Comparison of ENCODE assay signal across 11 cellular contexts in genomic region chr1:228374711-228375577, GRCh38. TPM values are rescaled to one million over a fixed set of nuclear protein-coding genes. Genes with fewer than 3 reads are reported as not detected.
DNase-seq lines count a peak whose midpoint lies in the region; ATAC-seq and TF ChIP-seq lines count a peak whose summit lies in the region.
"Had no signal": no experiment of that assay in that cellular context is flagged by ENCODE, and none has a peak within 500 bp of the region (broad histone marks: within the 10 kb centered on the region; RNA-seq: fewer than 3 reads in every experiment).

No MANE protein-coding gene starts in this region.

- no peaks in the 10 kb centered on the region for H3K9me3 Mint-ChIP-seq in stimulated activated effector memory CD8-positive, alpha-beta T cell treated with anti-CD3 and anti-CD28 coated beads, Interleukin-12 subunit alpha, Interleukin-12 subunit beta, amount 100 ng/mL, for 72 hours
- H3K9me3 Mint-ChIP-seq in activated T-helper 17 cell treated with anti-CD3 and anti-CD28 coated beads, Interleukin-2, amount 50 U/mL, for 72 hours = no peaks in the 10 kb centered on the region

- H3K4me3 ChIP-seq in heart right ventricle (no peak overlapping the region), rectal smooth muscle tissue (ENCODE audit: low read length) (no peak overlapping the region)
- H3K4me3 ChIP-seq: skin epidermis had no signal

- H3K4me1 ChIP-seq in heart right ventricle (peaks cover 11 to 76% (median 46%) of the 10 kb centered on the region in 9 donors), rectal smooth muscle tissue (ENCODE audit: control insufficient read depth, insufficient read depth, low read length) (peaks cover 3% of the 10 kb centered on the region)

- 39 to 42% methylated on average over 25 of the region's 25 CpGs for WGBS in heart right ventricle, 2 donors

- H3K36me3 Mint-ChIP-seq in stimulated activated effector memory CD8-positive, alpha-beta T cell treated with anti-CD3 and anti-CD28 coated beads, Interleukin-12 subunit alpha, Interleukin-12 subunit beta, amount 100 ng/mL, for 72 hours = no peaks in the 10 kb centered on the region
- peaks cover 5% of the 10 kb centered on the region for H3K36me3 Mint-ChIP-seq in activated T-helper 17 cell treated with anti-CD3 and anti-CD28 coated beads, Interleukin-2, amount 50 U/mL, for 72 hours (ENCODE audit: low read depth)

- no peaks in the 10 kb centered on the region for H3K9me3 ChIP-seq in heart right ventricle

- ATAC-seq in heart right ventricle = peak; percentile 30 to 78 (median 66)
- no peak for ATAC-seq in stimulated activated effector memory CD8-positive, alpha-beta T cell treated with anti-CD3 and anti-CD28 coated beads, Interleukin-12 subunit alpha, Interleukin-12 subunit beta, amount 100 ng/mL, for 72 hours
- ATAC-seq in activated T-helper 17 cell treated with anti-CD3 and anti-CD28 coated beads, Interleukin-2, amount 50 U/mL, for 72 hours (replicated peaks) = no peak
- no peak for ATAC-seq in SK-N-SH treated with all-trans-retinoic acid at 6 μM for 48 hours
- ATAC-seq in HG03460 (IDR thresholded peaks at IDR 0.05; ENCODE audit: unreplicated experiment) = no peak

- no peak overlapping the region for H3K4me3 Mint-ChIP-seq in stimulated activated effector memory CD8-positive, alpha-beta T cell treated with anti-CD3 and anti-CD28 coated beads, Interleukin-12 subunit alpha, Interleukin-12 subunit beta, amount 100 ng/mL, for 72 hours
- H3K4me3 Mint-ChIP-seq in activated T-helper 17 cell treated with anti-CD3 and anti-CD28 coated beads, Interleukin-2, amount 50 U/mL, for 72 hours = no peak overlapping the region

- peak; percentile 29 for DNase-seq in Daoy (ENCODE audit: low read depth)
- peak; percentile 54 for DNase-seq in astrocyte of the hippocampus (ENCODE audit: low read depth, low spot score)
- DNase-seq in heart right ventricle = peak; percentile 89
- no peak for DNase-seq in stimulated activated effector memory CD8-positive, alpha-beta T cell treated with anti-CD3 and anti-CD28 coated beads, Interleukin-12 subunit alpha, Interleukin-12 subunit beta, amount 100 ng/mL, for 72 hours (ENCODE audit: low spot score in 2 of 2)
- DNase-seq: activated CD4-positive, alpha-beta T cell treated with anti-CD3 and anti-CD28 coated beads, Interleukin-2, amount 50 U/mL, for 48 hours; DMS79 had no signal

- H3K36me3 ChIP-seq in heart right ventricle (peaks cover 0 to 36% (median 0%) of the 10 kb centered on the region in 9 donors), rectal smooth muscle tissue (ENCODE audit: control insufficient read depth, insufficient read depth, low read length) (no peaks in the 10 kb centered on the region)

- H3K27me3 ChIP-seq in heart right ventricle = peaks cover 0 to 21% (median 0%) of the 10 kb centered on the region in 7 donors
- H3K27me3 ChIP-seq in rectal smooth muscle tissue (ENCODE audit: control insufficient read depth, insufficient read depth, low read length) = peaks cover 3% of the 10 kb centered on the region

- no peak overlapping the region for H3K9ac ChIP-seq in rectal smooth muscle tissue (ENCODE audit: low read length)

- H3K27ac Mint-ChIP-seq in stimulated activated effector memory CD8-positive, alpha-beta T cell treated with anti-CD3 and anti-CD28 coated beads, Interleukin-12 subunit alpha, Interleukin-12 subunit beta, amount 100 ng/mL, for 72 hours = no peak overlapping the region
- no peak overlapping the region for H3K27ac Mint-ChIP-seq in activated T-helper 17 cell treated with anti-CD3 and anti-CD28 coated beads, Interleukin-2, amount 50 U/mL, for 72 hours

- H3K27me3 Mint-ChIP-seq in activated T-helper 17 cell treated with anti-CD3 and anti-CD28 coated beads, Interleukin-2, amount 50 U/mL, for 72 hours = peaks cover 5% of the 10 kb centered on the region

- TF ChIP-seq CTCF in heart right ventricle (IDR thresholded peaks at IDR 0.05) = no peak

- H3K4me1 Mint-ChIP-seq in stimulated activated effector memory CD8-positive, alpha-beta T cell treated with anti-CD3 and anti-CD28 coated beads, Interleukin-12 subunit alpha, Interleukin-12 subunit beta, amount 100 ng/mL, for 72 hours = peaks cover 11% of the 10 kb centered on the region
- no peaks in the 10 kb centered on the region for H3K4me1 Mint-ChIP-seq in activated T-helper 17 cell treated with anti-CD3 and anti-CD28 coated beads, Interleukin-2, amount 50 U/mL, for 72 hours

- intact Hi-C loops in heart right ventricle (cut with DNase I) = no loop called here

- H3K27ac ChIP-seq in heart right ventricle (peak overlapping the region; percentile 65 to 94 (median 88)), rectal smooth muscle tissue (ENCODE audit: low read depth, low read length) (peak overlapping the region; percentile 61)

TF ChIP-seq in SK-N-SH treated with all-trans-retinoic acid at 6 μM for 48 hours, 23 proteins besides CTCF, POLR2A, EP300 and RAD21:
- TF ChIP-seq POU6F1 (CRISPR knock-in tag; IDR thresholded peaks at IDR 0.05; ENCODE audit: borderline replicate concordance, low read depth) (no peak), ZFP3 (CRISPR knock-in tag; IDR thresholded peaks at IDR 0.05) (no peak), BACH2 (CRISPR knock-in tag; IDR thresholded peaks at IDR 0.05; ENCODE audit: borderline replicate concordance) (no peak)

RNA-seq across cellular contexts. Expression of gene TRIM11, which starts 31.7 kb away (rescaled TPM):
- total RNA-seq in Daoy (2014; rRNA removed; shearing (Covaris generic)) = 20.7 and 32.6 TPM in 2 replicates
- 10 to 100 TPM in 1 of 10 donors, 1 to 10 TPM in 9; 5.2 to 11.2 (median 6.9) TPM for total RNA-seq in heart right ventricle
- 1 to 10 TPM; 7.1 to 8.8 TPM for polyA plus RNA-seq in heart right ventricle
- 10 to 100 TPM; 41.7 to 48.6 TPM for total RNA-seq in activated T-helper 17 cell treated with anti-CD3 and anti-CD28 coated beads, Interleukin-2, amount 50 U/mL, for 72 hours

RNA-seq across cellular contexts. Expression of gene TRIM17, which starts 41.7 kb away (rescaled TPM):
- total RNA-seq in Daoy (2014; rRNA removed; shearing (Covaris generic)) = not detected in 2 replicates
- under 1 TPM in 7 of 10 donors, not detected in 3; 0.14 to 0.44 (median 0.34) TPM for total RNA-seq in heart right ventricle
- polyA plus RNA-seq in heart right ventricle = under 1 TPM; 0.20 to 0.37 TPM
- total RNA-seq in activated T-helper 17 cell treated with anti-CD3 and anti-CD28 coated beads, Interleukin-2, amount 50 U/mL, for 72 hours = 1 to 10 TPM; 1.7 to 1.9 TPM

Comparison
In these comparisons a context has a peak if more than half of its experiments do, and no peak if none do; other contexts are left out.
1. DNase-seq: peak in Daoy (single experiment), astrocyte of the hippocampus (single experiment) and heart right ventricle (2 of 2); none in stimulated activated effector memory CD8-positive, alpha-beta T cell treated with anti-CD3 and anti-CD28 coated beads, Interleukin-12 subunit alpha, Interleukin-12 subunit beta, amount 100 ng/mL, for 72 hours (0 of 2).
2. ATAC-seq: peak in heart right ventricle (8 of 8); none in stimulated activated effector memory CD8-positive, alpha-beta T cell treated with anti-CD3 and anti-CD28 coated beads, Interleukin-12 subunit alpha, Interleukin-12 subunit beta, amount 100 ng/mL, for 72 hours (single experiment), activated T-helper 17 cell treated with anti-CD3 and anti-CD28 coated beads, Interleukin-2, amount 50 U/mL, for 72 hours (single experiment), SK-N-SH treated with all-trans-retinoic acid at 6 μM for 48 hours (single experiment) and HG03460 (single experiment).